8 cellular contexts compared by ENCODE assay signal in the genomic region with DNA sequence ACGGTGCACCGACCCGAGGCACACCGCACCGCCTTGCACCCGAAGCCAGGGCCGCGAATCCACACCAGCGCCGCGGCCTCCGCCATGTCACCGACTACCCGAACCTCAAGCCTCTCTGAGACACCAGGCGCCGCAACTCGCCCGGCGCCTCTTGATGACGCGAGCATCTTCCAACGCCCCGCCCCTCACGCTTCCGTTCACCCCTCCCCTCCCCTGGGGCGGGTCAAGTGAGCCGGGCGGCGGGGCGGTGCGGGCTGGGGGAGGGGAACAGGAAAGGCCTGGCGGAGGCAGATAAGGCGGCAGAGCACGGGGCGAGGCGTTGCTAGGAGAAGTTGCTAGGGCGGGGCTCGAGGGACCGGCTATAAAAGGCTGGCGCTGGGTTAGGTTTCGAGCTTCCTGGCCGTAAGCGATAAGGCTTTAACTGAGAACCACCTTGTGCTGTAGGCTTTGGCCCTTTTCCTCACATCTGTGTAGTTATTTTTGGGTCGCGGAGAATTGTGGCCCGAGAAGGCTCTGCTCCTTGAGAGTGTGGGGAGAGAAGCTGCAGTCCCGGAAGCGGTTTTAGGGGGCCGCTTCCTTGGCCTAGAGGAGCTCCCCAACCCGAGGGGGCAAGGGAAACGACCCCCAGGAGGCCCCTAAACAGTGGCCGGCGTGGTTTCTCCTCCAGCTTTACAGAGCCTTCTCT. TPM values are rescaled to one million over a fixed set of nuclear protein-coding genes. Genes with fewer than 3 reads are reported as not detected.
DNase-seq lines count a peak whose midpoint lies in the region; ATAC-seq and TF ChIP-seq lines count a peak whose summit lies in the region.

TSS of gene SDE2 (minus strand) at position 117 of the 685 bp plus-strand sequence. CDS start at position 86, 31 bp downstream.

- H3K9me3 ChIP-seq in gastroesophageal sphincter = no peaks in the 10 kb centered on the region

- H3K36me3 Mint-ChIP-seq in activated naive CD4-positive, alpha-beta T cell treated with anti-CD3 and anti-CD28 coated beads for 36 hours (ENCODE audit: low read depth) = peaks cover 9% of the 10 kb centered on the region

- H3K4me3 Mint-ChIP-seq in activated naive CD4-positive, alpha-beta T cell treated with anti-CD3 and anti-CD28 coated beads for 36 hours = peak within 1 kb of the TSS; percentile 100

- H3K4me1 Mint-ChIP-seq in activated naive CD4-positive, alpha-beta T cell treated with anti-CD3 and anti-CD28 coated beads for 36 hours (ENCODE audit: low read depth) = peaks cover 68% of the 10 kb centered on the region

- TF ChIP-seq POLR2A in gastroesophageal sphincter (IDR thresholded peaks at IDR 0.05) = peak; percentile 74 to 94

- H3K27ac ChIP-seq in gastroesophageal sphincter = peak within 1 kb of the TSS; percentile 90 to 96 (median 95)

- TF ChIP-seq EP300 in gastroesophageal sphincter (IDR thresholded peaks at IDR 0.05) = no peak

- H3K27me3 ChIP-seq in gastroesophageal sphincter = no peaks in the 10 kb centered on the region

- no peaks in the 10 kb centered on the region for H3K9me3 Mint-ChIP-seq in activated naive CD4-positive, alpha-beta T cell treated with anti-CD3 and anti-CD28 coated beads for 36 hours

- peaks cover 0 to 46% (median 11%) of the 10 kb centered on the region in 3 donors for H3K4me1 ChIP-seq in gastroesophageal sphincter

- no peaks in the 10 kb centered on the region for H3K27me3 Mint-ChIP-seq in activated naive CD4-positive, alpha-beta T cell treated with anti-CD3 and anti-CD28 coated beads for 36 hours (ENCODE audit: low read depth)

- CTCF ChIA-PET in activated naive CD4-positive, alpha-beta T cell treated with anti-CD3 and anti-CD28 coated beads for 36 hours (lab: Charles Lee) = interaction anchor here (0.8 to 1.4 kb wide), 6 partner anchors 8 to 118 kb away, joined by 3 to 9 read pairs (median 4); partner anchors contain the start of gene H3-3A

- ATAC-seq in gastroesophageal sphincter = peak; percentile 97

- H3K27ac Mint-ChIP-seq in activated naive CD4-positive, alpha-beta T cell treated with anti-CD3 and anti-CD28 coated beads for 36 hours = peak within 1 kb of the TSS; percentile 100

- H3K36me3 ChIP-seq in gastroesophageal sphincter = peaks cover 0 to 8% of the 10 kb centered on the region in 2 donors

- no peak for TF ChIP-seq CTCF in HFF-Myc (IDR thresholded peaks at IDR 0.05; ENCODE audit: low read depth, low read length, missing control alignments)
- TF ChIP-seq CTCF in gastroesophageal sphincter (IDR thresholded peaks at IDR 0.05) = peak in 2 of 4 experiments; percentile 11 to 35

- 7% methylated on average over 5 of the region's 53 CpGs; no CpG with 5 or more reads in 1 of the 2 donors for WGBS in gastroesophageal sphincter (ENCODE audit: low coverage in 1 of 2), 2 donors

- peak; percentile 99 for DNase-seq in GM03348 (ENCODE audit: low spot score)
- DNase-seq in HFF-Myc (ENCODE audit: extremely low read depth, low read depth) = peak; percentile 93
- DNase-seq in NAMALWA (ENCODE audit: low spot score) = peak; percentile 99
- DNase-seq in SK-N-DZ (ENCODE audit: low spot score) = peak; percentile 98
- peak; percentile 100 for DNase-seq in activated naive CD4-positive, alpha-beta T cell treated with anti-CD3 and anti-CD28 coated beads for 36 hours
- peak; percentile 89 for DNase-seq in non-pigmented ciliary epithelial cell (ENCODE audit: low read depth)
- DNase-seq in superior temporal gyrus (ENCODE audit: extremely low spot score) = peak; percentile 98

- H3K4me3 ChIP-seq in HFF-Myc (replicated peaks; ENCODE audit: low read depth, low read length) (peak within 1 kb of the TSS; percentile 85), gastroesophageal sphincter (peak within 1 kb of the TSS; percentile 63 to 92)

- intact Hi-C loops in activated naive CD4-positive, alpha-beta T cell treated with anti-CD3 and anti-CD28 coated beads for 36 hours (cut with micrococcal nuclease) = loop anchor here (1.0 to 5.0 kb wide), 11 partner anchors 63 to 571 kb away; partner anchors contain the start of genes ACBD3, H3-3A, LBR and PARP1

RNA-seq across cellular contexts. Expression of gene SDE2, which starts in this region (rescaled TPM):
- 15.7 and 18.0 TPM in 2 replicates for polyA plus RNA-seq in SK-N-DZ (2014; cell fraction: cytosol; rRNA removed)
- polyA plus RNA-seq in SK-N-DZ (2014; cell fraction: nucleus; rRNA removed) = 5.6 and 6.2 TPM in 2 replicates
- 10 to 100 TPM; 15.3 to 16.5 TPM for total RNA-seq in activated naive CD4-positive, alpha-beta T cell treated with anti-CD3 and anti-CD28 coated beads for 36 hours
- 10 to 100 TPM; 15.9 to 23.2 (median 21.2) TPM for total RNA-seq in gastroesophageal sphincter

Comparison
In these comparisons a context has a peak if more than half of its experiments do, and no peak if none do; other contexts are left out.
1. Peak in every context shown above with its lines: DNase-seq, ATAC-seq, H3K4me3 ChIP-seq and H3K27ac ChIP-seq.